Comparison of ENCODE assay signal across 8 cellular contexts in the genomic region with DNA sequence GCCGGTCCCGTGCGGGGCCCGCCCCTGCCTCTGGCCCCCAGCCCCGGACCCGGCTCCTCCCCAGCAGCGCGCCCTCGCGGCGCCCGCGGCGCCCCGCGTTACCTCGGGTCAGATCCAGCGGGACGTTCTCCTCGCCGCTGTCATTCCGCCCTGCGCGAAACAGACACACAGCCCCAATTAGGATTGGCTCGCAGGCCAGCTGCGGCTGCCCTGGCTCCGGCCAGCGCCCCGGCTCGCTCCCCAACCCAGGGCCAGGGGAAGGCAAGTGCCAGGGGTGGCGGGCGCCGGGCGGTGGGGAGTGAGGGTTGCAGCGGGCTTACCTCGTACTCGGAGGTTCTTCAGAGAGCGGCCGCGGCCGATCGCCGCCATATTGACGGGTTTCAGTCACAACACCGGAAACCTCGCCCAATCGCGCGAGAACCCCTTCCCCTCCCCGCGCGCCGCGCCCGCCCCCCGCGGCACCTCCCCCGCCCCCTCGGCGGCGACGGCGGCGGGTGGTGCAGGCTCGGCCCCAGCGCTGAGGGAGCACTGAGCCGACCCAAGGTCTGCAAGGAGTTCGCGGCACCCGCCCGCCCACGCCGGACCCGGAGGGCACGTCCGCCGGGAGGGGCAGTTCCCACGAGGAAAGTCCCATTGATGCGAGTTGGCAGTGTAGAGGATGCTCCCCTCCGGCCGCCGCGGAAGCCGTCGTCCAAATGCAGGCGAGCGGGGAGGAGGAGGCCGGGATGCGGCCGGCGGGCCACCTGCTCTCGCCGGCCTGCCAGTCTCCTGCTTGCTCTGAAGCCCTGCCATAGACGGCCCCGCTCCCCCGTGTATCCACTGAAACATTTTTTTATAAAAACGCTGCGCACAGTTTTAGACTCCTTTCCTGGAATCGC. TPM values are rescaled to one million over a fixed set of nuclear protein-coding genes. Genes with fewer than 3 reads are reported as not detected.
DNase-seq lines count a peak whose midpoint lies in the region; ATAC-seq, FAIRE-seq and TF ChIP-seq lines count a peak whose summit lies in the region.

A gene with protein sequence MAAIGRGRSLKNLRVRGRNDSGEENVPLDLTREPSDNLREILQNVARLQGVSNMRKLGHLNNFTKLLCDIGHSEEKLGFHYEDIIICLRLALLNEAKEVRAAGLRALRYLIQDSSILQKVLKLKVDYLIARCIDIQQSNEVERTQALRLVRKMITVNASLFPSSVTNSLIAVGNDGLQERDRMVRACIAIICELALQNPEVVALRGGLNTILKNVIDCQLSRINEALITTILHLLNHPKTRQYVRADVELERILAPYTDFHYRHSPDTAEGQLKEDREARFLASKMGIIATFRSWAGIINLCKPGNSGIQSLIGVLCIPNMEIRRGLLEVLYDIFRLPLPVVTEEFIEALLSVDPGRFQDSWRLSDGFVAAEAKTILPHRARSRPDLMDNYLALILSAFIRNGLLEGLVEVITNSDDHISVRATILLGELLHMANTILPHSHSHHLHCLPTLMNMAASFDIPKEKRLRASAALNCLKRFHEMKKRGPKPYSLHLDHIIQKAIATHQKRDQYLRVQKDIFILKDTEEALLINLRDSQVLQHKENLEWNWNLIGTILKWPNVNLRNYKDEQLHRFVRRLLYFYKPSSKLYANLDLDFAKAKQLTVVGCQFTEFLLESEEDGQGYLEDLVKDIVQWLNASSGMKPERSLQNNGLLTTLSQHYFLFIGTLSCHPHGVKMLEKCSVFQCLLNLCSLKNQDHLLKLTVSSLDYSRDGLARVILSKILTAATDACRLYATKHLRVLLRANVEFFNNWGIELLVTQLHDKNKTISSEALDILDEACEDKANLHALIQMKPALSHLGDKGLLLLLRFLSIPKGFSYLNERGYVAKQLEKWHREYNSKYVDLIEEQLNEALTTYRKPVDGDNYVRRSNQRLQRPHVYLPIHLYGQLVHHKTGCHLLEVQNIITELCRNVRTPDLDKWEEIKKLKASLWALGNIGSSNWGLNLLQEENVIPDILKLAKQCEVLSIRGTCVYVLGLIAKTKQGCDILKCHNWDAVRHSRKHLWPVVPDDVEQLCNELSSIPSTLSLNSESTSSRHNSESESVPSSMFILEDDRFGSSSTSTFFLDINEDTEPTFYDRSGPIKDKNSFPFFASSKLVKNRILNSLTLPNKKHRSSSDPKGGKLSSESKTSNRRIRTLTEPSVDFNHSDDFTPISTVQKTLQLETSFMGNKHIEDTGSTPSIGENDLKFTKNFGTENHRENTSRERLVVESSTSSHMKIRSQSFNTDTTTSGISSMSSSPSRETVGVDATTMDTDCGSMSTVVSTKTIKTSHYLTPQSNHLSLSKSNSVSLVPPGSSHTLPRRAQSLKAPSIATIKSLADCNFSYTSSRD (N-terminal part only) (minus strand): TSS at position 391 of the 878 bp plus-strand sequence. CDS start 22 bp downstream, at position 369.

- dilution Hi-C loops in keratinocyte (cut with MboI; ENCODE audit: extremely low pct_ligation_motif_present, low sequenced_read_pairs) = no loop called here

- H3K36me3 Mint-ChIP-seq in central memory CD8-positive, alpha-beta T cell (ENCODE audit: insufficient read depth) = peaks cover 21% of the 10 kb centered on the region

- peak within 1 kb of the TSS; percentile 93 for H3K27ac ChIP-seq in keratinocyte (ENCODE audit: control insufficient read depth, insufficient read depth, low read length)

- no peaks in the 10 kb centered on the region for H3K9me3 Mint-ChIP-seq in central memory CD8-positive, alpha-beta T cell

- peaks cover 16% of the 10 kb centered on the region for H3K4me1 ChIP-seq in keratinocyte (ENCODE audit: control insufficient read depth, extremely low read depth, insufficient read depth, low read length)

- no peaks in the 10 kb centered on the region for H3K9me1 ChIP-seq in keratinocyte (ENCODE audit: control insufficient read depth, extremely low read depth, insufficient read depth, low read length)

- DNase-seq in AG09319 (ENCODE audit: extremely low read depth, low read depth) = peak; percentile 63
- peak; percentile 69 for DNase-seq in NCI-H345 treated with DMSO at 0.1 percent for 48 hours (lab: John Stamatoyannopoulos, UW; ENCODE audit: unreplicated experiment)
- peak; percentile 75 to 82 for DNase-seq in central memory CD8-positive, alpha-beta T cell (ENCODE audit: low spot score in 2 of 2)
- no peak for DNase-seq in keratinocyte (ENCODE audit: low read depth, low spot score)
- DNase-seq in stimulated activated CD4-positive, alpha-beta T cell treated with anti-CD3 and anti-CD28 coated beads, Interleukin-15, amount 100 ng/mL, for 1 hour (ENCODE audit: low read depth in 1 of 2, low spot score in 1 of 2) = peak; percentile 85 to 92

- peak within 1 kb of the TSS; percentile 81 for H3K4me2 ChIP-seq in keratinocyte (ENCODE audit: control insufficient read depth, extremely low read depth, insufficient read depth, low read depth, low read length)

- peaks cover 1 to 2% of the 10 kb centered on the region in 2 experiments for H3K36me3 ChIP-seq in keratinocyte (ENCODE audit: control insufficient read depth in 2 of 2, extremely low read depth in 1 of 2, insufficient read depth in 2 of 2, low read length in 2 of 2)

- peak within 1 kb of the TSS; percentile 96 for H3K27ac Mint-ChIP-seq in central memory CD8-positive, alpha-beta T cell (ENCODE audit: low read depth)

- peak within 1 kb of the TSS; percentile 97 for H3K9ac ChIP-seq in keratinocyte (ENCODE audit: control insufficient read depth, extremely low read depth, insufficient read depth, low read length)

- H3K4me3 Mint-ChIP-seq in central memory CD8-positive, alpha-beta T cell = peak within 1 kb of the TSS; percentile 94

- H3K4me3 ChIP-seq in keratinocyte (ENCODE audit: control insufficient read depth in 2 of 3, extremely low read depth in 1 of 3, insufficient read depth in 2 of 3, low read depth in 1 of 3, low read length in 3 of 3) = peak within 1 kb of the TSS; percentile 82 to 96 (median 90)

- no peaks in the 10 kb centered on the region for H4K20me1 ChIP-seq in keratinocyte (ENCODE audit: control insufficient read depth, extremely low read depth, insufficient read depth, low read length)

- TF ChIP-seq CTCF in AG09319 (IDR thresholded peaks at IDR 0.05; ENCODE audit: low read depth, low read length) (no peak; the same call in 1 of the 2 replicates), keratinocyte (optimal IDR thresholded peaks at IDR 0.05 in 1 of 3, IDR thresholded peaks at IDR 0.05 in 1 of 3, conservative IDR thresholded peaks at IDR 0.05 in 1 of 3; ENCODE audit: extremely low read depth in 1 of 3, insufficient read depth in 2 of 3, low read length in 3 of 3) (no peak)

- no peak for FAIRE-seq in keratinocyte (lab: Jason Lieb, UNC)

- peaks cover 37% of the 10 kb centered on the region for H3K4me1 Mint-ChIP-seq in central memory CD8-positive, alpha-beta T cell

- ATAC-seq in GM19035 (IDR thresholded peaks at IDR 0.05; ENCODE audit: unreplicated experiment) = peak; percentile 76
- ATAC-seq in HG03342 (IDR thresholded peaks at IDR 0.05; ENCODE audit: unreplicated experiment) = peak; percentile 59
- peak; percentile 84 to 88 for ATAC-seq in activated CD4-positive, CD25-positive, alpha-beta regulatory T cell treated with anti-CD3 and anti-CD28 coated beads, Interleukin-2, amount 50 U/mL, for 24 hours
- peak; percentile 68 for ATAC-seq in central memory CD8-positive, alpha-beta T cell (replicated peaks; ENCODE audit: extremely low read depth, poor library complexity, severe bottlenecking)

- peak within 1 kb of the TSS; percentile 84 for H2AFZ ChIP-seq in keratinocyte (ENCODE audit: control insufficient read depth, low read length)

- H3K79me2 ChIP-seq in keratinocyte (ENCODE audit: control insufficient read depth, insufficient read depth, low read length) = peaks cover 49% of the 10 kb centered on the region

- H3K27me3 ChIP-seq in keratinocyte (ENCODE audit: control insufficient read depth, extremely low read depth, insufficient read depth, low read length) = no peaks in the 10 kb centered on the region

- H3K9me3 ChIP-seq in keratinocyte (ENCODE audit: control insufficient read depth, low read depth, low read length) = no peaks in the 10 kb centered on the region

- H3K27me3 Mint-ChIP-seq in central memory CD8-positive, alpha-beta T cell = peaks cover 21% of the 10 kb centered on the region

RNA-seq across cellular contexts. Expression of the gene that starts here (rescaled TPM):
- polyA plus RNA-seq in keratinocyte = 7.7 to 11.5 TPM (median 10.0 TPM) in 3 replicates
- 8.7 TPM for polyA plus RNA-seq in keratinocyte (2011; ENCODE audit: low read depth)
- polyA plus RNA-seq in keratinocyte (2011; cell fraction: cytosol; rRNA removed) = 2.2 and 5.0 TPM in 2 replicates
- polyA plus RNA-seq in keratinocyte (2011; cell fraction: nucleus; rRNA removed) = 12.3 and 16.4 TPM in 2 replicates
- polyA plus RNA-seq in keratinocyte (2012; ENCODE audit: low replicate concordance) = 5.0 and 6.5 TPM in 2 replicates
- 11.5 to 83.8 TPM (median 49.4 TPM) in 3 replicates for polyA minus RNA-seq in keratinocyte
- polyA minus RNA-seq in keratinocyte (2011; cell fraction: cytosol; rRNA and poly(A)+ RNA removed) = 8.2 TPM
- 43.7 and 63.8 TPM in 2 replicates for polyA minus RNA-seq in keratinocyte (2011; cell fraction: nucleus; rRNA and poly(A)+ RNA removed)
